1 cellular context compared by ENCODE assay signal in the genomic region with DNA sequence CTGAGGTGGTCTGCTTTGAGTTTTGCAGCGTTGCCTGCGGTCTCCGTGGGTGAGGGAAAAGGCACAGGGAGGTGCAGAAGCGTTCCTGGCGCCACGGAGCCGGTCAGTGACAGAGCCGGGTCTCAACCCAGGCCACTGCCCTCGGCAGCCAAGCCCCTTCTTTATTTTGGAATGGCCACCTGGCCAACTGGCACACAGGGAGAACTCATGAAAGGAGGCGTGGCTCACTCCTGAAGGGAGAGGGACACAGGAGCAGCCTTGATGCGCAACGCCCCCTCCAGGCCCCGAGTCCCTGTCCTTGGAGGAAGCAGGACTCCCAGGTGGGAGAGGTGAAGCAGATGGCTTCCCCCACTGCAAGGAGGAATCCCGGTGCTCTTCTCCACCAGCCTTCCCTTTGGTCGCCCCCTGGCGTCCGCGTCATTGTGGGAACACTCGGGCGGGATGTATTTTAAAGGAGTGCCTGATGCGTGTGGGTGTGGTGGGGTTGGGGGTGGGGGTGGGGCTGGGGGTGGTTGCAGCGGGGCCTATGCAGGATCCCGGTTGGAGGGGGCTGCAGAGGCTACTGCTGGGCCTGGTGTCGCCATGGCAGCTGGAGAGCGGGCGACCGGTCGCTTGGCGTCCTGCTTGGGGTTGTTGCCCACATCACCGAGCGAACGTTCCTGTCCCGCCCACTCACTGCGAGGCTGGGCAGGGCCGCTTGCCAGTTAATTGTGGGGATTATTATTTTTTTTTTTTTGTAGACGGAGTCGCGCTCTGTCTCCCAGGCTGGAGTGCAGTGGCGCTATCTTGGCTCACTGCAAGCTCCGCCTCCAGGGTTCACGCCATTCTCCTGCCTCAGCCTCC.
TF ChIP-seq lines count a peak whose summit lies in the region.

No MANE protein-coding gene starts in this region.

TF ChIP-seq in WTC11, 78 proteins besides CTCF, POLR2A, EP300 and RAD21 (continued from another document):
- TF ChIP-seq, protein P1, sequence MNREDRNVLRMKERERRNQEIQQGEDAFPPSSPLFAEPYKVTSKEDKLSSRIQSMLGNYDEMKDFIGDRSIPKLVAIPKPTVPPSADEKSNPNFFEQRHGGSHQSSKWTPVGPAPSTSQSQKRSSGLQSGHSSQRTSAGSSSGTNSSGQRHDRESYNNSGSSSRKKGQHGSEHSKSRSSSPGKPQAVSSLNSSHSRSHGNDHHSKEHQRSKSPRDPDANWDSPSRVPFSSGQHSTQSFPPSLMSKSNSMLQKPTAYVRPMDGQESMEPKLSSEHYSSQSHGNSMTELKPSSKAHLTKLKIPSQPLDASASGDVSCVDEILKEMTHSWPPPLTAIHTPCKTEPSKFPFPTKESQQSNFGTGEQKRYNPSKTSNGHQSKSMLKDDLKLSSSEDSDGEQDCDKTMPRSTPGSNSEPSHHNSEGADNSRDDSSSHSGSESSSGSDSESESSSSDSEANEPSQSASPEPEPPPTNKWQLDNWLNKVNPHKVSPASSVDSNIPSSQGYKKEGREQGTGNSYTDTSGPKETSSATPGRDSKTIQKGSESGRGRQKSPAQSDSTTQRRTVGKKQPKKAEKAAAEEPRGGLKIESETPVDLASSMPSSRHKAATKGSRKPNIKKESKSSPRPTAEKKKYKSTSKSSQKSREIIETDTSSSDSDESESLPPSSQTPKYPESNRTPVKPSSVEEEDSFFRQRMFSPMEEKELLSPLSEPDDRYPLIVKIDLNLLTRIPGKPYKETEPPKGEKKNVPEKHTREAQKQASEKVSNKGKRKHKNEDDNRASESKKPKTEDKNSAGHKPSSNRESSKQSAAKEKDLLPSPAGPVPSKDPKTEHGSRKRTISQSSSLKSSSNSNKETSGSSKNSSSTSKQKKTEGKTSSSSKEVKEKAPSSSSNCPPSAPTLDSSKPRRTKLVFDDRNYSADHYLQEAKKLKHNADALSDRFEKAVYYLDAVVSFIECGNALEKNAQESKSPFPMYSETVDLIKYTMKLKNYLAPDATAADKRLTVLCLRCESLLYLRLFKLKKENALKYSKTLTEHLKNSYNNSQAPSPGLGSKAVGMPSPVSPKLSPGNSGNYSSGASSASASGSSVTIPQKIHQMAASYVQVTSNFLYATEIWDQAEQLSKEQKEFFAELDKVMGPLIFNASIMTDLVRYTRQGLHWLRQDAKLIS (CRISPR knock-in tag; IDR thresholded peaks at IDR 0.05; ENCODE audit: borderline replicate concordance) = no peak
- TF ChIP-seq MYBL2 (CRISPR knock-in tag; IDR thresholded peaks at IDR 0.05) (no peak), HMGA2 (CRISPR knock-in tag; IDR thresholded peaks at IDR 0.05) (no peak), TEAD1 (CRISPR knock-in tag; IDR thresholded peaks at IDR 0.05) (no peak), ZNF423 (CRISPR knock-in tag; IDR thresholded peaks at IDR 0.05) (no peak), ETV6 (CRISPR knock-in tag; IDR thresholded peaks at IDR 0.05) (peak; percentile 72; the same call in 1 of the 2 replicates), EMX1 (CRISPR knock-in tag; IDR thresholded peaks at IDR 0.05) (no peak), FOXK1 (CRISPR knock-in tag; IDR thresholded peaks at IDR 0.05) (0 out of 2 replicates have a peak, but pooled peaks have one; percentile 31), NFYB (CRISPR knock-in tag; conservative IDR thresholded peaks at IDR 0.05; ENCODE audit: low read depth) (no peak), NFE2L1 (CRISPR knock-in tag; IDR thresholded peaks at IDR 0.05) (no peak)
- TF ChIP-seq, protein P2, sequence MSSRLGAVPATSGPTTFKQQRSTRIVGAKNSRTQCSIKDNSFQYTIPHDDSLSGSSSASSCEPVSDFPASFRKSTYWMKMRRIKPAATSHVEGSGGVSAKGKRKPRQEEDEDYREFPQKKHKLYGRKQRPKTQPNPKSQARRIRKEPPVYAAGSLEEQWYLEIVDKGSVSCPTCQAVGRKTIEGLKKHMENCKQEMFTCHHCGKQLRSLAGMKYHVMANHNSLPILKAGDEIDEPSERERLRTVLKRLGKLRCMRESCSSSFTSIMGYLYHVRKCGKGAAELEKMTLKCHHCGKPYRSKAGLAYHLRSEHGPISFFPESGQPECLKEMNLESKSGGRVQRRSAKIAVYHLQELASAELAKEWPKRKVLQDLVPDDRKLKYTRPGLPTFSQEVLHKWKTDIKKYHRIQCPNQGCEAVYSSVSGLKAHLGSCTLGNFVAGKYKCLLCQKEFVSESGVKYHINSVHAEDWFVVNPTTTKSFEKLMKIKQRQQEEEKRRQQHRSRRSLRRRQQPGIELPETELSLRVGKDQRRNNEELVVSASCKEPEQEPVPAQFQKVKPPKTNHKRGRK (CRISPR knock-in tag; IDR thresholded peaks at IDR 0.05; ENCODE audit: borderline replicate concordance) = no peak
- TF ChIP-seq, protein P3, sequence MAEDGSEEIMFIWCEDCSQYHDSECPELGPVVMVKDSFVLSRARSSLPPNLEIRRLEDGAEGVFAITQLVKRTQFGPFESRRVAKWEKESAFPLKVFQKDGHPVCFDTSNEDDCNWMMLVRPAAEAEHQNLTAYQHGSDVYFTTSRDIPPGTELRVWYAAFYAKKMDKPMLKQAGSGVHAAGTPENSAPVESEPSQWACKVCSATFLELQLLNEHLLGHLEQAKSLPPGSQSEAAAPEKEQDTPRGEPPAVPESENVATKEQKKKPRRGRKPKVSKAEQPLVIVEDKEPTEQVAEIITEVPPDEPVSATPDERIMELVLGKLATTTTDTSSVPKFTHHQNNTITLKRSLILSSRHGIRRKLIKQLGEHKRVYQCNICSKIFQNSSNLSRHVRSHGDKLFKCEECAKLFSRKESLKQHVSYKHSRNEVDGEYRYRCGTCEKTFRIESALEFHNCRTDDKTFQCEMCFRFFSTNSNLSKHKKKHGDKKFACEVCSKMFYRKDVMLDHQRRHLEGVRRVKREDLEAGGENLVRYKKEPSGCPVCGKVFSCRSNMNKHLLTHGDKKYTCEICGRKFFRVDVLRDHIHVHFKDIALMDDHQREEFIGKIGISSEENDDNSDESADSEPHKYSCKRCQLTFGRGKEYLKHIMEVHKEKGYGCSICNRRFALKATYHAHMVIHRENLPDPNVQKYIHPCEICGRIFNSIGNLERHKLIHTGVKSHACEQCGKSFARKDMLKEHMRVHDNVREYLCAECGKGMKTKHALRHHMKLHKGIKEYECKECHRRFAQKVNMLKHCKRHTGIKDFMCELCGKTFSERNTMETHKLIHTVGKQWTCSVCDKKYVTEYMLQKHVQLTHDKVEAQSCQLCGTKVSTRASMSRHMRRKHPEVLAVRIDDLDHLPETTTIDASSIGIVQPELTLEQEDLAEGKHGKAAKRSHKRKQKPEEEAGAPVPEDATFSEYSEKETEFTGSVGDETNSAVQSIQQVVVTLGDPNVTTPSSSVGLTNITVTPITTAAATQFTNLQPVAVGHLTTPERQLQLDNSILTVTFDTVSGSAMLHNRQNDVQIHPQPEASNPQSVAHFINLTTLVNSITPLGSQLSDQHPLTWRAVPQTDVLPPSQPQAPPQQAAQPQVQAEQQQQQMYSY (CRISPR knock-in tag; IDR thresholded peaks at IDR 0.05) = no peak
- TF ChIP-seq, protein P4, sequence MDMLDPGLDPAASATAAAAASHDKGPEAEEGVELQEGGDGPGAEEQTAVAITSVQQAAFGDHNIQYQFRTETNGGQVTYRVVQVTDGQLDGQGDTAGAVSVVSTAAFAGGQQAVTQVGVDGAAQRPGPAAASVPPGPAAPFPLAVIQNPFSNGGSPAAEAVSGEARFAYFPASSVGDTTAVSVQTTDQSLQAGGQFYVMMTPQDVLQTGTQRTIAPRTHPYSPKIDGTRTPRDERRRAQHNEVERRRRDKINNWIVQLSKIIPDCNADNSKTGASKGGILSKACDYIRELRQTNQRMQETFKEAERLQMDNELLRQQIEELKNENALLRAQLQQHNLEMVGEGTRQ (CRISPR knock-in tag; IDR thresholded peaks at IDR 0.05) = no peak
- TF ChIP-seq, protein P5, sequence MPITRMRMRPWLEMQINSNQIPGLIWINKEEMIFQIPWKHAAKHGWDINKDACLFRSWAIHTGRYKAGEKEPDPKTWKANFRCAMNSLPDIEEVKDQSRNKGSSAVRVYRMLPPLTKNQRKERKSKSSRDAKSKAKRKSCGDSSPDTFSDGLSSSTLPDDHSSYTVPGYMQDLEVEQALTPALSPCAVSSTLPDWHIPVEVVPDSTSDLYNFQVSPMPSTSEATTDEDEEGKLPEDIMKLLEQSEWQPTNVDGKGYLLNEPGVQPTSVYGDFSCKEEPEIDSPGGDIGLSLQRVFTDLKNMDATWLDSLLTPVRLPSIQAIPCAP (CRISPR knock-in tag; IDR thresholded peaks at IDR 0.05) = 0 out of 2 replicates have a peak, but pooled peaks have one; percentile 39
